ENCODE assay signal across 16 cellular contexts in genomic region chr17:75507712-75508111, GRCh38. TPM values are rescaled to one million over a fixed set of nuclear protein-coding genes. Genes with fewer than 3 reads are reported as not detected.
DNase-seq lines count a peak whose midpoint lies in the region; ATAC-seq, FAIRE-seq and TF ChIP-seq lines count a peak whose summit lies in the region.
"Had no signal": no experiment of that assay in that cellular context is flagged by ENCODE, and none has a peak within 500 bp of the region (broad histone marks: within the 10 kb centered on the region; RNA-seq: fewer than 3 reads in every experiment).

No MANE protein-coding gene starts in this region.

- intact Hi-C loops in left ventricle myocardium inferior (cut with micrococcal nuclease) (no loop called here), Right ventricle myocardium superior (cut with DNase I) (no loop called here), uterus (cut with DNase I; ENCODE audit: low total_unique reads) (no loop called here), body of pancreas (cut with DNase I) (no loop called here)

- no peak for FAIRE-seq in H54 (lab: Jason Lieb, UNC)
- FAIRE-seq: H1, islet of Langerhans had no signal

- TF ChIP-seq POLR2A in uterus (IDR thresholded peaks at IDR 0.05) (no peak), body of pancreas (IDR thresholded peaks at IDR 0.05) (no peak), H54 (IDR thresholded peaks at IDR 0.05; ENCODE audit: low read depth, low read length) (no peak)

- no peak for TF ChIP-seq CTCF in left ventricle myocardium inferior (IDR thresholded peaks at IDR 0.05; ENCODE audit: borderline replicate concordance)
- TF ChIP-seq CTCF in uterus (IDR thresholded peaks at IDR 0.05): no peak
- TF ChIP-seq CTCF in body of pancreas (IDR thresholded peaks at IDR 0.05): no peak

- WGBS in body of pancreas, 2 donors: 83 to 88% methylated on average over 3 to 12 of the region's 12 CpGs

- H3K27me3 ChIP-seq in left ventricle myocardium inferior (ENCODE audit: low read depth) (no peaks in the 10 kb centered on the region), layer of hippocampus (ENCODE audit: control insufficient read depth, insufficient read depth, low read length) (no peaks in the 10 kb centered on the region), uterus (no peaks in the 10 kb centered on the region), body of pancreas (no peaks in the 10 kb centered on the region)
- H3K27me3 ChIP-seq: SJSA1 had no signal

- H3K4me3 ChIP-seq in left ventricle myocardium inferior (peak overlapping the region; percentile 48), uterus (no peak overlapping the region), body of pancreas (no peak overlapping the region)
- H3K4me3 ChIP-seq: SJSA1 had no signal

- no peaks in the 10 kb centered on the region for H3K9me3 ChIP-seq in left ventricle myocardium inferior (replicated peaks)
- H3K9me3 ChIP-seq in uterus: no peaks in the 10 kb centered on the region
- H3K9me3 ChIP-seq in body of pancreas: no peaks in the 10 kb centered on the region
- H3K9me3 ChIP-seq: SJSA1 had no signal

- no peak for ATAC-seq in Right ventricle myocardium superior (ENCODE audit: poor library complexity)
- no peak for ATAC-seq in body of pancreas

- peaks cover 77% of the 10 kb centered on the region for H3K4me1 ChIP-seq in left ventricle myocardium inferior
- H3K4me1 ChIP-seq in uterus: peaks cover 0 to 14% of the 10 kb centered on the region in 2 donors
- H3K4me1 ChIP-seq in body of pancreas: peaks cover 27% of the 10 kb centered on the region

- H3K36me3 ChIP-seq in left ventricle myocardium inferior (peaks cover 74% of the 10 kb centered on the region), uterus (no peaks in the 10 kb centered on the region), body of pancreas (replicated peaks in 1 of 2; ENCODE audit: insufficient read depth in 1 of 2, low read depth in 2 of 2) (no peaks in the 10 kb centered on the region)

- H3K27ac ChIP-seq in left ventricle myocardium inferior (replicated peaks) (peak overlapping the region; percentile 96), layer of hippocampus (ENCODE audit: low read depth, low read length) (peak overlapping the region; percentile 97), uterus (peak overlapping the region; percentile 53 to 91), body of pancreas (no peak overlapping the region)
- H3K27ac ChIP-seq: KMS-11, SJSA1 had no signal

- DNase-seq in left ventricle myocardium inferior (no peak), Right ventricle myocardium superior (no peak), retina (peak; percentile 65), uterus (no peak), body of pancreas (no peak), H54 (ENCODE audit: insufficient read length, low spot score) (no peak)
- no peak for DNase-seq in effector CD4-positive, alpha-beta T cell
- DNase-seq: activated CD4-positive, CD25-positive, alpha-beta regulatory T cell; CD4-positive, alpha-beta T cell; foreskin melanocyte; NCI-H1092 had no signal

RNA-seq across cellular contexts. Expression of gene CASKIN2, which starts 7.6 kb away (rescaled TPM):
- total RNA-seq in left ventricle myocardium inferior (34.3 TPM), Right ventricle myocardium superior (33.3 TPM), uterus (100 to 1,000 TPM in 1 of 4 donors, 10 to 100 TPM in 1, 1 to 10 TPM in 2; 7.4 to 122 (median 15.5) TPM), body of pancreas (10 to 100 TPM in 1 of 2 donors, 1 to 10 TPM in 1; 9.1 to 16.2 TPM)

RNA-seq across cellular contexts. Expression of gene TSEN54, which starts 8.6 kb away (rescaled TPM):
- total RNA-seq in left ventricle myocardium inferior (6.8 TPM), Right ventricle myocardium superior (5.6 TPM), uterus (100 to 1,000 TPM in 1 of 4 donors, 10 to 100 TPM in 3; 17.4 to 102 (median 20.6) TPM), body of pancreas (100 to 1,000 TPM in 1 of 2 donors, 10 to 100 TPM in 1; 63.8 to 123 TPM)

RNA-seq across cellular contexts. Expression of gene LLGL2, which starts 17.8 kb away (rescaled TPM):
- total RNA-seq in left ventricle myocardium inferior: 2.0 TPM
- total RNA-seq in Right ventricle myocardium superior: 3.6 TPM
- total RNA-seq in uterus: 10 to 100 TPM in 3 of 4 donors, 1 to 10 TPM in 1; 3.1 to 31.9 (median 14.0) TPM
- total RNA-seq in body of pancreas: 100 to 1,000 TPM; 113 to 251 TPM

RNA-seq across cellular contexts. Expression of gene TMEM94, which starts 51.3 kb away (rescaled TPM):
- total RNA-seq in left ventricle myocardium inferior (38.8 TPM), Right ventricle myocardium superior (38.0 TPM), uterus (10 to 100 TPM in 2 of 4 donors, 1 to 10 TPM in 2; 3.8 to 91.2 (median 26.0) TPM), body of pancreas (100 to 1,000 TPM in 1 of 2 donors, 10 to 100 TPM in 1; 27.2 to 145 TPM)

Comparison
In these comparisons a context has a peak if more than half of its experiments do, and no peak if none do; other contexts are left out.
1. H3K27ac ChIP-seq: peak in left ventricle myocardium inferior (single experiment), layer of hippocampus (single experiment) and uterus (2 of 2); none in body of pancreas (0 of 4).